In genomic region chr4:111960241-111960667, GRCh38 we compare ENCODE assay signal across 10 cellular contexts.
DNase-seq lines count a peak whose midpoint lies in the region; ATAC-seq and TF ChIP-seq lines count a peak whose summit lies in the region.
"Had no signal": no experiment of that assay in that cellular context is flagged by ENCODE, and none has a peak within 500 bp of the region (broad histone marks: within the 10 kb centered on the region; RNA-seq: fewer than 3 reads in every experiment).

No MANE protein-coding gene starts in this region.

- no peak overlapping the region for H3K4me3 Mint-ChIP-seq in T-helper 2 cell treated with Interferon-gamma antibody and Interleukin-4, amounts not matched to agents 5 μg/mL and 100 μg/mL, for 36 hours
- H3K4me3 Mint-ChIP-seq: memory B cell had no signal

- intact Hi-C loops in sciatic nerve (cut with DNase I) (no loop called here), dorsolateral prefrontal cortex (cut with DNase I) (no loop called here)

- H3K27ac Mint-ChIP-seq in T-helper 2 cell treated with Interferon-gamma antibody and Interleukin-4, amounts not matched to agents 5 μg/mL and 100 μg/mL, for 36 hours, result no peak overlapping the region
- H3K27ac Mint-ChIP-seq: memory B cell had no signal

- in situ Hi-C loops in brain microvascular endothelial cell (cut with HindIII; ENCODE audit: low pct_ligation_motif_present, low sequenced_read_pairs), result no loop called here

- ATAC-seq in GM21423 (IDR thresholded peaks at IDR 0.05; ENCODE audit: unreplicated experiment), result peak; percentile 92
- ATAC-seq in HG03342 (IDR thresholded peaks at IDR 0.05; ENCODE audit: unreplicated experiment), result peak; percentile 93
- ATAC-seq in sciatic nerve, result no peak

- H3K4me3 ChIP-seq in brain microvascular endothelial cell (ENCODE audit: low read depth, low read length) (no peak overlapping the region), dorsolateral prefrontal cortex (no peak overlapping the region)
- H3K4me3 ChIP-seq: ascending aorta had no signal

- no peaks in the 10 kb centered on the region for H3K36me3 ChIP-seq in brain microvascular endothelial cell (replicated peaks)
- H3K36me3 ChIP-seq: ascending aorta had no signal

- H3K27me3 ChIP-seq in brain microvascular endothelial cell (replicated peaks) (no peaks in the 10 kb centered on the region), dorsolateral prefrontal cortex (peaks cover 0 to 4% (median 0%) of the 10 kb centered on the region in 45 donors)
- H3K27me3 ChIP-seq: ascending aorta had no signal

- TF ChIP-seq CTCF in brain microvascular endothelial cell (IDR thresholded peaks at IDR 0.05; ENCODE audit: low read depth, low read length, missing control alignments) (no peak), dorsolateral prefrontal cortex (IDR thresholded peaks at IDR 0.05 in 54 of 56, conservative IDR thresholded peaks at IDR 0.05 in 2 of 56; ENCODE audit: low read depth in 1 of 56, partially characterized antibody in 56 of 56) (no peak)

- no peaks in the 10 kb centered on the region for H3K36me3 Mint-ChIP-seq in T-helper 2 cell treated with Interferon-gamma antibody and Interleukin-4, amounts not matched to agents 5 μg/mL and 100 μg/mL, for 36 hours (ENCODE audit: low read depth)
- H3K36me3 Mint-ChIP-seq: memory B cell had no signal

- no peaks in the 10 kb centered on the region for H3K9me3 Mint-ChIP-seq in T-helper 2 cell treated with Interferon-gamma antibody and Interleukin-4, amounts not matched to agents 5 μg/mL and 100 μg/mL, for 36 hours
- H3K9me3 Mint-ChIP-seq: memory B cell had no signal

- DNase-seq in GM04503 (ENCODE audit: low read depth), result peak; percentile 47
- DNase-seq in brain microvascular endothelial cell, result peak; percentile 41
- DNase-seq in activated CD4-positive, alpha-beta T cell treated with anti-CD3 and anti-CD28 coated beads for 4 hours, result no peak
- no peak for DNase-seq in sciatic nerve (ENCODE audit: low spot score)
- no peak for DNase-seq in dorsolateral prefrontal cortex
- no peak for DNase-seq in T-helper 2 cell treated with Interferon-gamma antibody and Interleukin-4, amounts not matched to agents 5 μg/mL and 100 μg/mL, for 36 hours (ENCODE audit: low spot score)

- no peak overlapping the region for H3K27ac ChIP-seq in brain microvascular endothelial cell
- no peak overlapping the region for H3K27ac ChIP-seq in dorsolateral prefrontal cortex
- H3K27ac ChIP-seq: ascending aorta had no signal

- no peaks in the 10 kb centered on the region for H3K27me3 Mint-ChIP-seq in T-helper 2 cell treated with Interferon-gamma antibody and Interleukin-4, amounts not matched to agents 5 μg/mL and 100 μg/mL, for 36 hours (ENCODE audit: low read depth)
- H3K27me3 Mint-ChIP-seq: memory B cell had no signal

- no peaks in the 10 kb centered on the region for H3K4me1 Mint-ChIP-seq in T-helper 2 cell treated with Interferon-gamma antibody and Interleukin-4, amounts not matched to agents 5 μg/mL and 100 μg/mL, for 36 hours (ENCODE audit: low read depth)

Comparison
In these comparisons a context has a peak if more than half of its experiments do, and no peak if none do; other contexts are left out.
1. DNase-seq: peak in GM04503 (single experiment) and brain microvascular endothelial cell (single experiment); none in activated CD4-positive, alpha-beta T cell treated with anti-CD3 and anti-CD28 coated beads for 4 hours (0 of 2), sciatic nerve (single experiment), dorsolateral prefrontal cortex (0 of 10) and T-helper 2 cell treated with Interferon-gamma antibody and Interleukin-4, amounts not matched to agents 5 μg/mL and 100 μg/mL, for 36 hours (single experiment).